27 cellular contexts compared by ENCODE assay signal in genomic region chr9:110214090-110214489, GRCh38. TPM values are rescaled to one million over a fixed set of nuclear protein-coding genes. Genes with fewer than 3 reads are reported as not detected.
DNase-seq lines count a peak whose midpoint lies in the region; ATAC-seq, FAIRE-seq and TF ChIP-seq lines count a peak whose summit lies in the region.
"Had no signal": no experiment of that assay in that cellular context is flagged by ENCODE, and none has a peak within 500 bp of the region (broad histone marks: within the 10 kb centered on the region; RNA-seq: fewer than 3 reads in every experiment).

No MANE protein-coding gene starts in this region.

- TF ChIP-seq CTCF in astrocyte (IDR thresholded peaks at IDR 0.05; ENCODE audit: insufficient read depth, low read depth, low read length) (no peak), smooth muscle cell (IDR thresholded peaks at IDR 0.05; ENCODE audit: borderline replicate concordance, insufficient read depth, poor library complexity, severe bottlenecking) (no peak)

- H3K4me2 ChIP-seq in astrocyte (ENCODE audit: low read length), result no peak overlapping the region
- no peak overlapping the region for H3K4me2 ChIP-seq in smooth muscle cell

- H3K4me1 Mint-ChIP-seq in activated naive CD4-positive, alpha-beta T cell treated with anti-CD3 and anti-CD28 coated beads, Interleukin-2, amount 10 ng/mL, durations not matched to agents 7 days and 5 days, result peaks cover 11% of the 10 kb centered on the region
- H3K4me1 Mint-ChIP-seq in astrocyte (ENCODE audit: low read depth, unreplicated experiment), result peaks cover 2% of the 10 kb centered on the region
- H3K4me1 Mint-ChIP-seq: stimulated activated naive CD8-positive, alpha-beta T cell treated with anti-CD3 and anti-CD28 coated beads, Interleukin-15, amount 100 ng/mL, for 72 hours had no signal

- no peak for FAIRE-seq in astrocyte (lab: Jason Lieb, UNC)
- FAIRE-seq in urothelium cell line (lab: Jason Lieb, UNC), result no peak

- H3K4me1 ChIP-seq in astrocyte (ENCODE audit: insufficient read depth, low read length), result no peaks in the 10 kb centered on the region
- H3K4me1 ChIP-seq in smooth muscle cell (ENCODE audit: low read depth), result no peaks in the 10 kb centered on the region
- H3K4me1 ChIP-seq: adrenal gland had no signal

- H3K4me3 ChIP-seq in astrocyte (ENCODE audit: insufficient read depth, low read depth, low read length) (no peak overlapping the region), smooth muscle cell (no peak overlapping the region)
- H3K4me3 ChIP-seq: adrenal gland, lung had no signal

- no peak for DNase-seq in activated naive CD4-positive, alpha-beta T cell treated with anti-CD3 and anti-CD28 coated beads, Interleukin-2, amount 10 ng/mL, durations not matched to agents 7 days and 5 days
- DNase-seq in activated naive CD4-positive, alpha-beta T cell treated with anti-CD3 and anti-CD28 coated beads, Interleukin-2, amount 50 U/mL, for 72 hours (ENCODE audit: low spot score in 2 of 2), result no peak
- DNase-seq in astrocyte (ENCODE audit: low read depth), result peak; percentile 59
- peak; percentile 6 for DNase-seq in kidney tubule cell (ENCODE audit: low spot score)
- DNase-seq in urothelium cell line (ENCODE audit: low spot score), result peak; percentile 7
- DNase-seq in smooth muscle cell (lab: John Stamatoyannopoulos, UW; ENCODE audit: unreplicated experiment), result no peak
- no peak for DNase-seq in NCI-H226
- DNase-seq: activated CD4-positive, alpha-beta T cell treated with anti-CD3 and anti-CD28 coated beads for 48 hours; activated effector memory CD4-positive, alpha-beta T cell treated with anti-CD3 and anti-CD28 coated beads, Interleukin-2, amount 50 U/mL, for 16 hours; adrenal gland; cerebellar nuclear complex; effector CD4-positive, alpha-beta T cell; head of caudate nucleus; HFFc6; naive thymus-derived CD8-positive, alpha-beta T cell; NCI-H1048; NCI-H2081; NCI-H510A; posterior cingulate gyrus; stimulated activated CD4-positive, alpha-beta T cell treated with anti-CD3 and anti-CD28 coated beads, Interleukin-2, amount 100 ng/mL, for 48 hours; stimulated activated naive CD8-positive, alpha-beta T cell treated with anti-CD3 and anti-CD28 coated beads, Interleukin-15, amount 100 ng/mL, for 72 hours had no signal

- CTCF ChIA-PET in activated naive CD4-positive, alpha-beta T cell treated with anti-CD3 and anti-CD28 coated beads, Interleukin-2, amount 10 ng/mL, durations not matched to agents 7 days and 5 days (lab: Charles Lee), result interaction anchor here (1.1 to 3.1 kb wide), 6 partner anchors 14 to 327 kb away, joined by 3 to 21 read pairs (median 4); no protein-coding TSS in a partner anchor

- no peak for ATAC-seq in activated naive CD4-positive, alpha-beta T cell treated with anti-CD3 and anti-CD28 coated beads, Interleukin-2, amount 50 U/mL, for 72 hours
- ATAC-seq in GM19467 (IDR thresholded peaks at IDR 0.05; ENCODE audit: unreplicated experiment), result no peak
- ATAC-seq: naive thymus-derived CD8-positive, alpha-beta T cell; stimulated activated naive CD8-positive, alpha-beta T cell treated with anti-CD3 and anti-CD28 coated beads, Interleukin-15, amount 100 ng/mL, for 72 hours had no signal

- peak overlapping the region; percentile 42 for H3K27ac Mint-ChIP-seq in activated naive CD4-positive, alpha-beta T cell treated with anti-CD3 and anti-CD28 coated beads, Interleukin-2, amount 10 ng/mL, durations not matched to agents 7 days and 5 days
- no peak overlapping the region for H3K27ac Mint-ChIP-seq in activated naive CD4-positive, alpha-beta T cell treated with anti-CD3 and anti-CD28 coated beads, Interleukin-2, amount 50 U/mL, for 72 hours
- no peak overlapping the region for H3K27ac Mint-ChIP-seq in astrocyte (ENCODE audit: unreplicated experiment)
- H3K27ac Mint-ChIP-seq: CD14-positive monocyte; HFFc6; naive thymus-derived CD8-positive, alpha-beta T cell; stimulated activated naive CD8-positive, alpha-beta T cell treated with anti-CD3 and anti-CD28 coated beads, Interleukin-15, amount 100 ng/mL, for 72 hours had no signal

- no peak overlapping the region for H2AFZ ChIP-seq in astrocyte (ENCODE audit: low read depth, low read length)
- H2AFZ ChIP-seq in smooth muscle cell (ENCODE audit: low read depth), result no peak overlapping the region

- H3K36me3 ChIP-seq in astrocyte (ENCODE audit: insufficient read depth, low read length) (no peaks in the 10 kb centered on the region), smooth muscle cell (ENCODE audit: low read depth) (no peaks in the 10 kb centered on the region)
- H3K36me3 ChIP-seq: adrenal gland had no signal

- H3K79me2 ChIP-seq in astrocyte (ENCODE audit: insufficient read depth, low read length) (no peaks in the 10 kb centered on the region), smooth muscle cell (ENCODE audit: low read depth) (no peaks in the 10 kb centered on the region)

- H3K27ac ChIP-seq in astrocyte (ENCODE audit: low read depth, low read length) (no peak overlapping the region), smooth muscle cell (ENCODE audit: low read depth) (no peak overlapping the region)
- H3K27ac ChIP-seq: 22Rv1, adrenal gland, HL-60 had no signal

- H3K9me3 ChIP-seq in astrocyte (ENCODE audit: insufficient read depth, low read depth, low read length) (no peaks in the 10 kb centered on the region), smooth muscle cell (replicated peaks; ENCODE audit: low read depth) (no peaks in the 10 kb centered on the region)
- H3K9me3 ChIP-seq: adrenal gland had no signal

- H3F3A ChIP-seq in smooth muscle cell (ENCODE audit: low read depth), result no peaks in the 10 kb centered on the region

- H4K20me1 ChIP-seq in astrocyte (ENCODE audit: insufficient read depth, low read length), result no peaks in the 10 kb centered on the region
- no peaks in the 10 kb centered on the region for H4K20me1 ChIP-seq in smooth muscle cell (ENCODE audit: low read depth)

- no peak overlapping the region for H3K4me3 Mint-ChIP-seq in activated naive CD4-positive, alpha-beta T cell treated with anti-CD3 and anti-CD28 coated beads, Interleukin-2, amount 10 ng/mL, durations not matched to agents 7 days and 5 days
- H3K4me3 Mint-ChIP-seq in astrocyte (ENCODE audit: unreplicated experiment), result no peak overlapping the region
- H3K4me3 Mint-ChIP-seq: CD14-positive monocyte; HFFc6; naive thymus-derived CD8-positive, alpha-beta T cell; stimulated activated naive CD8-positive, alpha-beta T cell treated with anti-CD3 and anti-CD28 coated beads, Interleukin-15, amount 100 ng/mL, for 72 hours had no signal

- no peak overlapping the region for H3K9ac ChIP-seq in astrocyte (ENCODE audit: low read length)
- H3K9ac ChIP-seq in smooth muscle cell (ENCODE audit: low read depth), result no peak overlapping the region

- no peaks in the 10 kb centered on the region for H3K9me3 Mint-ChIP-seq in activated naive CD4-positive, alpha-beta T cell treated with anti-CD3 and anti-CD28 coated beads, Interleukin-2, amount 10 ng/mL, durations not matched to agents 7 days and 5 days
- no peaks in the 10 kb centered on the region for H3K9me3 Mint-ChIP-seq in activated naive CD4-positive, alpha-beta T cell treated with anti-CD3 and anti-CD28 coated beads, Interleukin-2, amount 50 U/mL, for 72 hours
- peaks cover 7% of the 10 kb centered on the region for H3K9me3 Mint-ChIP-seq in astrocyte (ENCODE audit: unreplicated experiment)
- H3K9me3 Mint-ChIP-seq: HFFc6 had no signal

- no peaks in the 10 kb centered on the region for H3K36me3 Mint-ChIP-seq in activated naive CD4-positive, alpha-beta T cell treated with anti-CD3 and anti-CD28 coated beads, Interleukin-2, amount 10 ng/mL, durations not matched to agents 7 days and 5 days
- H3K36me3 Mint-ChIP-seq in activated naive CD4-positive, alpha-beta T cell treated with anti-CD3 and anti-CD28 coated beads, Interleukin-2, amount 50 U/mL, for 72 hours, result no peaks in the 10 kb centered on the region
- no peaks in the 10 kb centered on the region for H3K36me3 Mint-ChIP-seq in astrocyte (ENCODE audit: low read depth, unreplicated experiment)
- H3K36me3 Mint-ChIP-seq: CD14-positive monocyte had no signal

- H3K27me3 ChIP-seq in astrocyte (ENCODE audit: insufficient read depth, low read length) (peaks cover 3% of the 10 kb centered on the region), smooth muscle cell (ENCODE audit: low read depth) (peaks cover 13% of the 10 kb centered on the region)
- H3K27me3 ChIP-seq: adrenal gland had no signal

- WGBS in smooth muscle cell (ENCODE audit: low lambda C conversion rate), result 82% methylated on average over 6 of the region's 6 CpGs

- H3K27me3 Mint-ChIP-seq in activated naive CD4-positive, alpha-beta T cell treated with anti-CD3 and anti-CD28 coated beads, Interleukin-2, amount 10 ng/mL, durations not matched to agents 7 days and 5 days, result peaks cover 30% of the 10 kb centered on the region
- no peaks in the 10 kb centered on the region for H3K27me3 Mint-ChIP-seq in astrocyte (ENCODE audit: low read depth, unreplicated experiment)
- H3K27me3 Mint-ChIP-seq: stimulated activated naive CD8-positive, alpha-beta T cell treated with anti-CD3 and anti-CD28 coated beads, Interleukin-15, amount 100 ng/mL, for 72 hours had no signal

RNA-seq across cellular contexts. Expression of gene C9orf152, which starts 6.1 kb away (rescaled TPM):
- not detected for total RNA-seq in activated naive CD4-positive, alpha-beta T cell treated with anti-CD3 and anti-CD28 coated beads, Interleukin-2, amount 50 U/mL, for 72 hours
- 0.07 TPM in 1 of 2 replicates, not detected in the other for total RNA-seq in astrocyte
- not detected in 2 replicates for total RNA-seq in smooth muscle cell
- not detected in 2 replicates for polyA plus RNA-seq in smooth muscle cell
- total RNA-seq: adrenal gland; HFFc6; naive thymus-derived CD8-positive, alpha-beta T cell; skeletal muscle tissue had no signal
- polyA plus RNA-seq: CD14-positive monocyte; naive thymus-derived CD8-positive, alpha-beta T cell had no signal

RNA-seq across cellular contexts. Expression of gene TXN, which starts 42.2 kb away (rescaled TPM):
- 100 to 1,000 TPM; 375 to 406 TPM for total RNA-seq in activated naive CD4-positive, alpha-beta T cell treated with anti-CD3 and anti-CD28 coated beads, Interleukin-2, amount 50 U/mL, for 72 hours
- total RNA-seq in astrocyte (259 and 302 TPM in 2 replicates), smooth muscle cell (306 and 394 TPM in 2 replicates)
- polyA plus RNA-seq in smooth muscle cell, result 426 and 501 TPM in 2 replicates

Comparison
In these comparisons a context has a peak if more than half of its experiments do, and no peak if none do; other contexts are left out.
1. DNase-seq: peak in astrocyte (single experiment), kidney tubule cell (single experiment) and urothelium cell line (single experiment); none in activated naive CD4-positive, alpha-beta T cell treated with anti-CD3 and anti-CD28 coated beads, Interleukin-2, amount 10 ng/mL, durations not matched to agents 7 days and 5 days (single experiment), activated naive CD4-positive, alpha-beta T cell treated with anti-CD3 and anti-CD28 coated beads, Interleukin-2, amount 50 U/mL, for 72 hours (0 of 2), smooth muscle cell (single experiment) and NCI-H226 (single experiment).